ENCODE assay signal across 1 cellular context in the genomic region with DNA sequence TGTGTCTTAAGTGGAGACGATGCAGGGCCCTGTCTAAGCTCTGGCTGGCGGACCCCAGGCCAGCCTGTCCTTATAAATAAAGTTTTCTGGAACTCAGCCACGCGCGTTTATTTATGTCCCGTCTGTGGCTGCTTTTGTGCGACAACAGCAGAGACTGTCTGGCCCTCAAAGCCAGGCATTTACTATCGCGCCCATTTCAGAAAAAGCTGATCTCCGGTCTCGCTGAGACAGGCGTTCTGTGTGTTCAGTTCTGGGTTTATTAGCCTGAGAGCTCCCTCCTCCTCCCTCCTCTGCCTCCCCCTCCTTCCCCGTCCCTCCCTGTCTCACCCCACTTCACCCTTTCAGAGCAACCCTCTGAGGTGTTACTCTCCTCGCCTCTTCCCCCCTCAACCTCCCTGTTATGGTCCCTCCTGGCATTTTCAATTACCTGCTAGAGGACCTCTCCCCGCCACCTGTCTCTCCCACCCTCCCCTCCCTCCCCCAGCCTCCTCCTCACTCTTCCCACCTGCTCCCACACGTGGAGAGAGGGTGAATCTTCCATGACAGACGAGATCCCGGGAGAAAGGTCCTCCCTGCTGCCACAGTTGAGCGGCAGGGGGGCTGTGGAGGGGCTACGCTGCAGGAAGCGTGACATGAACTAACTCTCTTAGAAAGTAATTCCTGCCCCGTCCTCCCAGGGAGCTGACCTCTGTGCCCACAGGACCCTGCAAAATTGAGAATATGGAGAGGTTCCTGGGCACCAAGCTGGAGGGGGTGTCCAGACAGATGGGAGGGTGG.
TF ChIP-seq lines count a peak whose summit lies in the region.

No MANE protein-coding gene starts in this region.

TF ChIP-seq in K562, 482 proteins besides CTCF, POLR2A, EP300 and RAD21:
- TF ChIP-seq, protein P1, sequence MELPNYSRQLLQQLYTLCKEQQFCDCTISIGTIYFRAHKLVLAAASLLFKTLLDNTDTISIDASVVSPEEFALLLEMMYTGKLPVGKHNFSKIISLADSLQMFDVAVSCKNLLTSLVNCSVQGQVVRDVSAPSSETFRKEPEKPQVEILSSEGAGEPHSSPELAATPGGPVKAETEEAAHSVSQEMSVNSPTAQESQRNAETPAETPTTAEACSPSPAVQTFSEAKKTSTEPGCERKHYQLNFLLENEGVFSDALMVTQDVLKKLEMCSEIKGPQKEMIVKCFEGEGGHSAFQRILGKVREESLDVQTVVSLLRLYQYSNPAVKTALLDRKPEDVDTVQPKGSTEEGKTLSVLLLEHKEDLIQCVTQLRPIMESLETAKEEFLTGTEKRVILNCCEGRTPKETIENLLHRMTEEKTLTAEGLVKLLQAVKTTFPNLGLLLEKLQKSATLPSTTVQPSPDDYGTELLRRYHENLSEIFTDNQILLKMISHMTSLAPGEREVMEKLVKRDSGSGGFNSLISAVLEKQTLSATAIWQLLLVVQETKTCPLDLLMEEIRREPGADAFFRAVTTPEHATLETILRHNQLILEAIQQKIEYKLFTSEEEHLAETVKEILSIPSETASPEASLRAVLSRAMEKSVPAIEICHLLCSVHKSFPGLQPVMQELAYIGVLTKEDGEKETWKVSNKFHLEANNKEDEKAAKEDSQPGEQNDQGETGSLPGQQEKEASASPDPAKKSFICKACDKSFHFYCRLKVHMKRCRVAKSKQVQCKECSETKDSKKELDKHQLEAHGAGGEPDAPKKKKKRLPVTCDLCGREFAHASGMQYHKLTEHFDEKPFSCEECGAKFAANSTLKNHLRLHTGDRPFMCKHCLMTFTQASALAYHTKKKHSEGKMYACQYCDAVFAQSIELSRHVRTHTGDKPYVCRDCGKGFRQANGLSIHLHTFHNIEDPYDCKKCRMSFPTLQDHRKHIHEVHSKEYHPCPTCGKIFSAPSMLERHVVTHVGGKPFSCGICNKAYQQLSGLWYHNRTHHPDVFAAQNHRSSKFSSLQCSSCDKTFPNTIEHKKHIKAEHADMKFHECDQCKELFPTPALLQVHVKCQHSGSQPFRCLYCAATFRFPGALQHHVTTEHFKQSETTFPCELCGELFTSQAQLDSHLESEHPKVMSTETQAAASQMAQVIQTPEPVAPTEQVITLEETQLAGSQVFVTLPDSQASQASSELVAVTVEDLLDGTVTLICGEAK (IDR thresholded peaks at IDR 0.05) = peak; percentile 77
- TF ChIP-seq, protein P1 (CRISPR knock-in tag; IDR thresholded peaks at IDR 0.05) = peak; percentile 40; the same call in 1 of the 2 replicates
- TF ChIP-seq SFPQ (IDR thresholded peaks at IDR 0.05; ENCODE audit: low read depth, low read length) = no peak
